Comparison of ENCODE assay signal across 16 cellular contexts in genomic region chr3:60716573-60716972, GRCh38.
DNase-seq lines count a peak whose midpoint lies in the region; ATAC-seq and TF ChIP-seq lines count a peak whose summit lies in the region.
"Had no signal": no experiment of that assay in that cellular context is flagged by ENCODE, and none has a peak within 500 bp of the region (broad histone marks: within the 10 kb centered on the region; RNA-seq: fewer than 3 reads in every experiment).

No MANE protein-coding gene starts in this region.

- H3K27me3 ChIP-seq in SJCRH30 (no peaks in the 10 kb centered on the region), heart left ventricle (no peaks in the 10 kb centered on the region)
- H3K27me3 ChIP-seq: BLaER1 treated with 17β-estradiol and CSF1 and Interleukin-3, amounts not matched to agents 10 nM and 100 nM had no signal

- no peak for TF ChIP-seq POLR2A in heart left ventricle (IDR thresholded peaks at IDR 0.05)

- intact Hi-C loops in heart left ventricle (cut with DNase I): no loop called here

- H3K9me3 ChIP-seq in SJCRH30 (replicated peaks) (no peaks in the 10 kb centered on the region), heart left ventricle (peaks cover 0 to 1% (median 0%) of the 10 kb centered on the region in 12 donors)
- H3K9me3 ChIP-seq: Caco-2 had no signal

- H3K4me1 ChIP-seq in SJCRH30: no peaks in the 10 kb centered on the region
- no peaks in the 10 kb centered on the region for H3K4me1 ChIP-seq in heart left ventricle
- H3K4me1 ChIP-seq: Caco-2 had no signal

- H3K36me3 ChIP-seq in SJCRH30 (no peaks in the 10 kb centered on the region), heart left ventricle (no peaks in the 10 kb centered on the region)
- H3K36me3 ChIP-seq: BLaER1 treated with 17β-estradiol and CSF1 and Interleukin-3, amounts not matched to agents 10 nM and 100 nM had no signal

- 84 to 94% (median 93%) methylated on average over 3 of the region's 3 CpGs for WGBS in heart left ventricle, 4 donors

- no peak for TF ChIP-seq CTCF in heart left ventricle (IDR thresholded peaks at IDR 0.05)

- DNase-seq in H4 (ENCODE audit: low spot score): peak; percentile 54
- peak; percentile 3 to 7 for DNase-seq in SJCRH30
- no peak for DNase-seq in heart left ventricle
- no peak for DNase-seq in activated CD4-positive, alpha-beta T cell treated with anti-CD3 and anti-CD28 coated beads, Interleukin-2, amount 50 U/mL, for 1 hour
- DNase-seq: 8988T; ACHN; AML-193; Caco-2; Calu3; CD4-positive, alpha-beta T cell; CD8-positive, alpha-beta T cell; DMS79 treated with DMSO at 0.1 percent for 48 hours; GF-D8 had no signal

- H3K27ac ChIP-seq in SJCRH30 (no peak overlapping the region), heart left ventricle (no peak overlapping the region)
- H3K27ac ChIP-seq: BLaER1 treated with 17β-estradiol and CSF1 and Interleukin-3, amounts not matched to agents 10 nM and 100 nM; C4-2B had no signal

- ATAC-seq in heart left ventricle: no peak
- no peak for ATAC-seq in GM19328 (IDR thresholded peaks at IDR 0.05; ENCODE audit: unreplicated experiment)
- ATAC-seq: CD8-positive, alpha-beta T cell had no signal

- H3K4me3 ChIP-seq in SJCRH30: no peak overlapping the region
- no peak overlapping the region for H3K4me3 ChIP-seq in heart left ventricle
- H3K4me3 ChIP-seq: BLaER1 treated with 17β-estradiol and CSF1 and Interleukin-3, amounts not matched to agents 10 nM and 100 nM had no signal

Comparison
In these comparisons a context has a peak if more than half of its experiments do, and no peak if none do; other contexts are left out.
1. DNase-seq: peak in H4 (single experiment) and SJCRH30 (2 of 2); none in heart left ventricle (0 of 5) and activated CD4-positive, alpha-beta T cell treated with anti-CD3 and anti-CD28 coated beads, Interleukin-2, amount 50 U/mL, for 1 hour (single experiment).